11 cellular contexts compared by ENCODE assay signal in the genomic region with DNA sequence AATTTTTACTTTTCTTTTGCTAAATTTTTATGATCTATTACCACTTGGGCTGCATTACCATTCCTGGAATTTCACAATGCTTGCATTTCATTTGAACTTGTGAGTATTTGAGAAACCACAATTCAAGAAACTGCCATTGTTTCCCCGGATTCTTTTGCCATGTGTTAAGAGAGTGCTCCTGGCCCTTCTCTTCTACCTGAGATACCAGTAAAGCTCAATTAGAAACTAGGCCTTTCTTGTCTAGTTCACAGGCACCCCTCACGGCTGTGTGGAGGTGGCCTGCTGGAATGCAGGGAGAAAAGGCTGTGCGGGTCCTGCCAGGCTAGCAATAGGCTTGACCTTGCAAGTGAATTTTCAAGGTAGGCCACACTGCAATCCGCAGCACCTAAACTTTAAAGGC. TPM values are rescaled to one million over a fixed set of nuclear protein-coding genes. Genes with fewer than 3 reads are reported as not detected.
DNase-seq lines count a peak whose midpoint lies in the region; ATAC-seq and TF ChIP-seq lines count a peak whose summit lies in the region.
"Had no signal": no experiment of that assay in that cellular context is flagged by ENCODE, and none has a peak within 500 bp of the region (broad histone marks: within the 10 kb centered on the region; RNA-seq: fewer than 3 reads in every experiment).

No MANE protein-coding gene starts in this region.

- H3K27me3 ChIP-seq in tibial artery (no peaks in the 10 kb centered on the region), Peyer's patch (no peaks in the 10 kb centered on the region)
- H3K27me3 ChIP-seq: neutrophil had no signal

- H3K36me3 ChIP-seq in tibial artery, result no peaks in the 10 kb centered on the region
- H3K36me3 ChIP-seq in Peyer's patch, result no peaks in the 10 kb centered on the region
- H3K36me3 ChIP-seq: neutrophil had no signal

- H3K4me1 ChIP-seq in tibial artery (peaks cover 0 to 80% (median 36%) of the 10 kb centered on the region in 4 donors), Peyer's patch (peaks cover 0 to 3% (median 0%) of the 10 kb centered on the region in 4 donors)

- intact Hi-C loops in tibial artery (cut with DNase I; ENCODE audit: low total_unique reads), result no loop called here

- TF ChIP-seq POLR2A in Peyer's patch (IDR thresholded peaks at IDR 0.05), result no peak

- H3K9me3 ChIP-seq in tibial artery (no peaks in the 10 kb centered on the region), Peyer's patch (no peaks in the 10 kb centered on the region)
- H3K9me3 ChIP-seq: neutrophil had no signal

- H3K27ac ChIP-seq in tibial artery (peak overlapping the region; percentile 29 to 56), Peyer's patch (no peak overlapping the region)
- H3K27ac ChIP-seq: neutrophil had no signal

- TF ChIP-seq RAD21 in Ishikawa (IDR thresholded peaks at IDR 0.05; ENCODE audit: low read depth), result no peak

- no peak overlapping the region for H3K4me3 ChIP-seq in choroid plexus epithelial cell (ENCODE audit: low read depth, low read length)
- H3K4me3 ChIP-seq in tibial artery, result no peak overlapping the region
- H3K4me3 ChIP-seq in Peyer's patch, result no peak overlapping the region

- no peak for TF ChIP-seq CTCF in choroid plexus epithelial cell (conservative IDR thresholded peaks at IDR 0.05; ENCODE audit: low read depth, low read length)
- TF ChIP-seq CTCF in tibial artery (IDR thresholded peaks at IDR 0.05), result no peak
- TF ChIP-seq CTCF in Peyer's patch (IDR thresholded peaks at IDR 0.05), result no peak

- TF ChIP-seq EP300 in Ishikawa (IDR thresholded peaks at IDR 0.05; ENCODE audit: borderline replicate concordance), result no peak

- peak; percentile 80 for DNase-seq in choroid plexus epithelial cell (ENCODE audit: low read depth)
- DNase-seq in iris pigment epithelial cell (ENCODE audit: low read depth), result peak; percentile 82
- DNase-seq in tibial artery, result no peak
- DNase-seq in COLO668 (lab: John Stamatoyannopoulos, UW; ENCODE audit: unreplicated experiment), result no peak
- DNase-seq in Peyer's patch, result no peak
- DNase-seq: activated naive CD8-positive, alpha-beta T cell treated with anti-CD3 and anti-CD28 coated beads for 36 hours; DMS79 treated with DMSO at 0.1 percent for 48 hours; NCI-H1436 had no signal

- ATAC-seq in HG02870 (IDR thresholded peaks at IDR 0.05; ENCODE audit: unreplicated experiment), result no peak

TF ChIP-seq in Ishikawa, 13 proteins besides CTCF, POLR2A, EP300 and RAD21:
- no peak for TF ChIP-seq CREB1 (IDR thresholded peaks at IDR 0.05; ENCODE audit: low read depth)
- TF ChIP-seq TEAD4 (IDR thresholded peaks at IDR 0.05), result peak; percentile 50; the same call in 1 of the 2 replicates
TF ChIP-seq in Ishikawa: peak in this region for 1.

RNA-seq across cellular contexts. Expression of a gene that starts 40.8 kb away (rescaled TPM):
- 100 to 1,000 TPM in 1 of 4 donors, 10 to 100 TPM in 3; 12.4 to 149 (median 29.9) TPM for total RNA-seq in Peyer's patch

Comparison
In these comparisons a context has a peak if more than half of its experiments do, and no peak if none do; other contexts are left out.
1. DNase-seq: peak in choroid plexus epithelial cell (single experiment) and iris pigment epithelial cell (single experiment); none in tibial artery (0 of 2), COLO668 (single experiment) and Peyer's patch (0 of 3).
2. H3K27ac ChIP-seq: peak in tibial artery (2 of 2); none in Peyer's patch (0 of 4).